In the genomic region with DNA sequence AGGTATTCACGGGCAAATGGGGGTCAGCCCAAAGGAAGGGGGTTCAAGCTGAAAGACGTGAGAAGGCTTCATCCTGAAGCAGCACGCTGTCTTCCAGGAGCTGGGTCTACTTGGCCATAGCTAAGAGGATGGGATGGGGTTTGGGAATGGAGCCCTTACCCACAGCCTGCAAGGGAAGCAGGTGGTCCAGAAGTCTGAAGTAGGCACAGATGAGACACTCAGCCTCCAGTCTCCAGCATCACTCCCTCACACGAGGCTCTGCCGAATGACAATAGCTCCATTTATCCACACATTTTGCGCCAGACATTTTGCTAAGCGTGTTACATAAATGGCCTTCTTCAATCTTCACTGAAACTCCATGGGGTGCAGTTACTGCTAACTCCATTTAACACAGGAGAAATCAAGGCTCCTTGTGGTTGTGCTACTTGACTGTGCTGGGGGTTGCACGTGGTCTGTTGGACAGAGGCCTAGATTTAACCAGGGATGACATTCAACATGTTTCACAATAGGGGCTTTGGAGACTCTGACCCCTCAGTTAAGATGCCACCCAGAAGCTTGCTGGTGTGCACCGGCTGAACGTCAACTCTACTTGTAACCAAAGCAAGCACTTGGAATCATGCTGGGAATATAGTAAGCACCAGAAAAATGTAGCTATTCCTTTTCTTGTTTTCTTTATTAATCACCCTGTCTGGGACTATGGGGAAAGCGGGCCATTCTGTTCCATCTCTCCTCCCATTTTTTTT, we compare ENCODE assay signal across 15 cellular contexts.
DNase-seq lines count a peak whose midpoint lies in the region; TF ChIP-seq lines count a peak whose summit lies in the region.
"Had no signal": no experiment of that assay in that cellular context is flagged by ENCODE, and none has a peak within 500 bp of the region (broad histone marks: within the 10 kb centered on the region; RNA-seq: fewer than 3 reads in every experiment).

No MANE protein-coding gene starts in this region.

- in situ Hi-C loops in astrocyte of the spinal cord (cut with HindIII; ENCODE audit: low sequenced_read_pairs): no loop called here

- no peak for TF ChIP-seq CTCF in astrocyte of the spinal cord (IDR thresholded peaks at IDR 0.05; ENCODE audit: low read depth, low read length)

- DNase-seq in HCEC 1CT (peak; percentile 45), astrocyte of the spinal cord (ENCODE audit: low read depth, low spot score) (peak; percentile 94), glomerular visceral epithelial cell (ENCODE audit: extremely low spot score) (peak; percentile 15), superior temporal gyrus (ENCODE audit: extremely low spot score) (peak; percentile 30), NAMALWA (ENCODE audit: low spot score) (no peak), HK-2 (ENCODE audit: unreplicated experiment) (no peak)
- no peak for DNase-seq in stimulated activated CD4-positive, alpha-beta T cell treated with anti-CD3 and anti-CD28 coated beads, Interleukin-4, amount 100 ng/mL, for 24 hours
- DNase-seq: activated CD4-positive, CD25-positive, alpha-beta regulatory T cell treated with anti-CD3 and anti-CD28 coated beads, Interleukin-2, amount 50 U/mL, for 72 hours; adrenal gland; dermis blood vessel endothelial cell; erythroblast; NCI-H1048; right cardiac atrium had no signal

- no peak overlapping the region for H3K4me3 ChIP-seq in astrocyte of the spinal cord (ENCODE audit: low read depth, low read length)
- H3K4me3 ChIP-seq: adrenal gland; BLaER1 treated with 17β-estradiol and CSF1 and Interleukin-3, amounts not matched to agents 10 nM and 100 nM; K562 had no signal

Comparison
In these comparisons a context has a peak if more than half of its experiments do, and no peak if none do; other contexts are left out.
1. DNase-seq: peak in HCEC 1CT (single experiment), astrocyte of the spinal cord (single experiment), glomerular visceral epithelial cell (single experiment) and superior temporal gyrus (single experiment); none in NAMALWA (single experiment), HK-2 (single experiment) and stimulated activated CD4-positive, alpha-beta T cell treated with anti-CD3 and anti-CD28 coated beads, Interleukin-4, amount 100 ng/mL, for 24 hours (single experiment).